Comparison of ENCODE assay signal across 16 cellular contexts in the genomic region with DNA sequence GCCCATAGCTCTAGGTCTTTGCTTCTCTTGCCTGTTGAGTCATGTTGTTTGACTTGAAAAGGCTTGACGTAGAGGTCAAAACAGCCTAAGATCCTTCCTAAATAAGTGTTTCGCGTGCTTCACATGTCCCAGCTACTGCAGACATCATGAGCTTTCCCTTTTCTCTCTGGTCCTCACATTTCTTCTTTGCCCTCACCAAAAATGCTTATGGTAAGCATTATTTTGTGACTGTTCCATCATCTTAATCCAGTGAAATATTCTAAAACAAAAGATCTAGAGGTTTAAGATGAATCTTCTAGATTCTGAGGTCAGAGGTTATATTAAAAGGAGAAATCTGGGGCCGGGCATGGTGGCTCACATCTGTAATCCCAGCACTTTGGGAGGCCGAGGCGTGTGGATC. TPM values are rescaled to one million over a fixed set of nuclear protein-coding genes. Genes with fewer than 3 reads are reported as not detected.
"Had no signal": no experiment of that assay in that cellular context is flagged by ENCODE, and none has a peak within 500 bp of the region (broad histone marks: within the 10 kb centered on the region; RNA-seq: fewer than 3 reads in every experiment).

No MANE protein-coding gene starts in this region.

- ATAC-seq: lower lobe of right lung, psoas muscle had no signal

- H3K9me3 ChIP-seq: heart left ventricle, lower lobe of right lung, psoas muscle, sigmoid colon, stomach, thoracic aorta had no signal

- H3K27ac ChIP-seq: lower lobe of right lung, psoas muscle, sigmoid colon, skin epidermis, stomach, thoracic aorta had no signal

- DNase-seq: endodermal cell; foreskin melanocyte; heart left ventricle; islet precursor cell; lower lobe of right lung; naive B cell; psoas muscle; retina; sigmoid colon; stimulated activated CD4-positive, alpha-beta T cell treated with anti-CD3 and anti-CD28 coated beads, Interleukin-12 subunit alpha, Interleukin-12 subunit beta, amount 100 ng/mL, for 4 hours; stimulated activated naive CD4-positive, alpha-beta T cell; stomach; substantia nigra had no signal

- H3K4me3 ChIP-seq: heart left ventricle, lower lobe of right lung, psoas muscle, sigmoid colon, skin epidermis, stomach, thoracic aorta had no signal

- H3K27me3 ChIP-seq: heart left ventricle, sigmoid colon, stomach had no signal

- H3K36me3 ChIP-seq: heart left ventricle, lower lobe of right lung, sigmoid colon, stomach, thoracic aorta had no signal

RNA-seq across cellular contexts. Expression of gene ACSL5, which starts 8.5 kb away (rescaled TPM):
- total RNA-seq: endodermal cell, mesothelial cell of epicardium had no signal
